16 cellular contexts compared by ENCODE assay signal in the genomic region with DNA sequence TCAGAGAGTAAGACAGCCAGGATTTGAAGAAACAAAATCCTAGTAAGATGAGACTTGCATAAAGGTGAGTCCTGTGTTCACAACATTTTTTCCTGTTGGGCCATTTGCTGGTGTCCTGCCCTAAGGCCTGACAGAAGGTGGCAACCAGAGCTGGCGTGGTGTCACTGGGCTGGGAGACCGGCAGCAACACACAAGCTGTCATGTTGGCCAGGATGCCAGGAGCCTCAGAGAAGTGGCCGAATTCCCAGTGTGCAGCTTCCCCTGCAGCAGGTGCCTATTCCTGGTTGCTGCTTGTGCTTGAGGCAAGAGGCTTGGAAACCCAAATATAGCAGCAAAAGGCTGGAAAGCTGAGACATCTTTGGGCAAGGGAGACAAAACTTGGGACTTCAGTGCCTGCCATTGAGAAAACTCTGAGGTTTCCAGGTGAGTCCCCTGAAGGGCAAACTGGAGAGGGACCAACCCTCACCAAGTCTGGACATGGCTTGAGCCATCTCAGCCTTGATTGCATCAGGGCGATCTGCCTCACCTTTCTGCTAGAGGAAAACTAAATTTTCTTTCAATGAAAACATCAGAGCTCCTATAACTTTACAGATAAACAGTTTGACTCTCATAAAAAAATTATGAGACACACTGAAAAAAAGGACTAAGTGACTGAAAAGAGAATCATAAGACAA.
"Had no signal": no experiment of that assay in that cellular context is flagged by ENCODE, and none has a peak within 500 bp of the region (broad histone marks: within the 10 kb centered on the region; RNA-seq: fewer than 3 reads in every experiment).

No MANE protein-coding gene starts in this region.

- H3K27ac Mint-ChIP-seq: activated B cell treated with CpG ODN at 0.5 μM for 24 hours; activated CD4-positive, alpha-beta T cell treated with anti-CD3 and anti-CD28 coated beads, Interleukin-2, amount 10 ng/mL, durations not matched to agents 24 days and 14 days; T-helper 1 cell treated with Interleukin-12 subunit alpha and Interleukin-12 subunit beta and Interleukin-4 antibody, amounts not matched to agents 30 μg/mL and 1 μg/mL, for 36 hours had no signal

- H3K9me3 Mint-ChIP-seq: T-helper 1 cell treated with Interleukin-12 subunit alpha and Interleukin-12 subunit beta and Interleukin-4 antibody, amounts not matched to agents 30 μg/mL and 1 μg/mL, for 36 hours had no signal

- FAIRE-seq: colon, islet of Langerhans, pancreas had no signal

- ATAC-seq: activated naive CD4-positive, alpha-beta T cell treated with anti-CD3 and anti-CD28 coated beads, Interleukin-2, amount 50 U/mL, for 72 hours; left lobe of liver; pancreas had no signal

- H3K4me1 Mint-ChIP-seq: activated B cell treated with CpG ODN at 0.5 μM for 24 hours had no signal

- DNase-seq: activated B cell treated with CpG ODN at 0.5 μM for 24 hours; activated CD4-positive, alpha-beta T cell treated with anti-CD3 and anti-CD28 coated beads, Interleukin-2, amount 10 ng/mL, durations not matched to agents 24 days and 14 days; brain microvascular endothelial cell; esophagus squamous epithelium; foreskin fibroblast; mesendoderm; pancreas; right lobe of liver; stimulated activated CD4-positive, alpha-beta T cell treated with anti-CD3 and anti-CD28 coated beads, Interleukin-2, amount 100 ng/mL, for 24 hours; stimulated activated naive CD4-positive, alpha-beta T cell had no signal

- H3K27me3 Mint-ChIP-seq: activated B cell treated with CpG ODN at 0.5 μM for 24 hours; activated CD4-positive, alpha-beta T cell treated with anti-CD3 and anti-CD28 coated beads, Interleukin-2, amount 10 ng/mL, durations not matched to agents 24 days and 14 days had no signal

- H3K27me3 ChIP-seq: brain microvascular endothelial cell, esophagus squamous epithelium, pancreas, right lobe of liver had no signal

- H3K9me3 ChIP-seq: pancreas had no signal

- H3K36me3 ChIP-seq: pancreas had no signal

- H3K27ac ChIP-seq: brain microvascular endothelial cell, esophagus squamous epithelium, pancreas, right lobe of liver had no signal

- H3K4me3 ChIP-seq: esophagus squamous epithelium, pancreas, right lobe of liver had no signal

- H3K4me1 ChIP-seq: esophagus squamous epithelium, pancreas, right lobe of liver had no signal

- H3K4me3 Mint-ChIP-seq: activated B cell treated with CpG ODN at 0.5 μM for 24 hours; activated CD4-positive, alpha-beta T cell treated with anti-CD3 and anti-CD28 coated beads, Interleukin-2, amount 10 ng/mL, durations not matched to agents 24 days and 14 days; neural crest cell; T-helper 1 cell treated with Interleukin-12 subunit alpha and Interleukin-12 subunit beta and Interleukin-4 antibody, amounts not matched to agents 30 μg/mL and 1 μg/mL, for 36 hours had no signal
